Comparison of ENCODE assay signal across 15 cellular contexts in genomic region chr15:31341501-31342195, GRCh38. TPM values are rescaled to one million over a fixed set of nuclear protein-coding genes. Genes with fewer than 3 reads are reported as not detected.
A peak's percentile ranks its signal among the peaks of the same experiment; 100 is the strongest.
DNase-seq lines count a peak whose midpoint lies in the region; ATAC-seq, FAIRE-seq and TF ChIP-seq lines count a peak whose summit lies in the region.
"Had no signal": no experiment of that assay in that cellular context is flagged by ENCODE, and none has a peak within 500 bp of the region (broad histone marks: within the 10 kb centered on the region; RNA-seq: fewer than 3 reads in every experiment).

No MANE protein-coding gene starts in this region.

- no peaks in the 10 kb centered on the region for H3K9me3 Mint-ChIP-seq in CD4-positive, CD25-positive, alpha-beta regulatory T cell
- no peaks in the 10 kb centered on the region for H3K9me3 Mint-ChIP-seq in activated naive CD8-positive, alpha-beta T cell treated with anti-CD3 and anti-CD28 coated beads, Interleukin-2, amount 50 U/mL, for 24 hours
- no peaks in the 10 kb centered on the region for H3K9me3 Mint-ChIP-seq in natural killer cell
- H3K9me3 Mint-ChIP-seq: activated T-cell treated with anti-CD3 and anti-CD28 coated beads, Interleukin-2, amount 50 U/mL, for 4 hours; neural crest cell had no signal

- H3K27ac Mint-ChIP-seq in CD4-positive, CD25-positive, alpha-beta regulatory T cell: peak overlapping the region; percentile 64 to 98 (median 96)
- H3K27ac Mint-ChIP-seq in activated naive CD8-positive, alpha-beta T cell treated with anti-CD3 and anti-CD28 coated beads, Interleukin-2, amount 50 U/mL, for 24 hours: peak overlapping the region; percentile 96
- peak overlapping the region; percentile 88 to 96 for H3K27ac Mint-ChIP-seq in natural killer cell

- H4K20me1 ChIP-seq in KMS-11 (ENCODE audit: insufficient read depth): peaks cover 54% of the 10 kb centered on the region

- H3K4me3 ChIP-seq in CD4-positive, CD25-positive, alpha-beta regulatory T cell (ENCODE audit: low read depth, low read length): peak overlapping the region; percentile 31
- H3K4me3 ChIP-seq in KMS-11 (IDR thresholded peaks at IDR 0.05; ENCODE audit: insufficient read depth, low read depth, low read length): no peak overlapping the region
- H3K4me3 ChIP-seq in prostate gland: no peak overlapping the region

- TF ChIP-seq POLR2A in prostate gland (IDR thresholded peaks at IDR 0.05): no peak

- H3K4me1 ChIP-seq in CD4-positive, CD25-positive, alpha-beta regulatory T cell (ENCODE audit: control insufficient read depth, insufficient read depth, low read length, poor library complexity, severe bottlenecking): peaks cover 100% of the 10 kb centered on the region
- H3K4me1 ChIP-seq in KMS-11 (ENCODE audit: low read depth, poor library complexity, severe bottlenecking) (peaks cover 95% of the 10 kb centered on the region), prostate gland (replicated peaks) (peaks cover 32% of the 10 kb centered on the region)

- WGBS in prostate gland: 92% methylated on average over 4 of the region's 4 CpGs

- no peak for FAIRE-seq in HTR-8/SVneo (lab: Jason Lieb, UNC)
- FAIRE-seq: GM12891 had no signal

- H3K27me3 Mint-ChIP-seq in CD4-positive, CD25-positive, alpha-beta regulatory T cell: no peaks in the 10 kb centered on the region
- no peaks in the 10 kb centered on the region for H3K27me3 Mint-ChIP-seq in activated naive CD8-positive, alpha-beta T cell treated with anti-CD3 and anti-CD28 coated beads, Interleukin-2, amount 50 U/mL, for 24 hours
- H3K27me3 Mint-ChIP-seq in natural killer cell (ENCODE audit: low read depth in 2 of 2): no peaks in the 10 kb centered on the region

- peak overlapping the region; percentile 98 for H3K27ac ChIP-seq in CD4-positive, CD25-positive, alpha-beta regulatory T cell (ENCODE audit: insufficient read depth, low read length, poor library complexity, severe bottlenecking)
- H3K27ac ChIP-seq in KMS-11: peak overlapping the region; percentile 10; the same call in 1 of the 2 replicates
- no peak overlapping the region for H3K27ac ChIP-seq in prostate gland

- H3K9ac ChIP-seq in KMS-11: no peak overlapping the region

- peaks cover 5% of the 10 kb centered on the region for H3K36me3 ChIP-seq in CD4-positive, CD25-positive, alpha-beta regulatory T cell (ENCODE audit: control insufficient read depth, insufficient read depth, low read length)
- H3K36me3 ChIP-seq in KMS-11 (ENCODE audit: insufficient read depth): no peaks in the 10 kb centered on the region
- H3K36me3 ChIP-seq in prostate gland: no peaks in the 10 kb centered on the region

- no peak for DNase-seq in CD4-positive, CD25-positive, alpha-beta regulatory T cell
- no peak for DNase-seq in activated naive CD8-positive, alpha-beta T cell treated with anti-CD3 and anti-CD28 coated beads, Interleukin-2, amount 50 U/mL, for 24 hours
- DNase-seq in natural killer cell (no peak), HTR-8/SVneo (ENCODE audit: insufficient read length, low spot score) (no peak), prostate gland (ENCODE audit: low spot score) (no peak)
- DNase-seq: activated T-cell treated with anti-CD3 and anti-CD28 coated beads, Interleukin-2, amount 50 U/mL, for 4 hours; Calu3; effector CD4-positive, alpha-beta T cell; NCI-H2227 treated with DMSO at 0.1 percent for 48 hours; stimulated activated CD4-positive, alpha-beta T cell treated with anti-CD3 and anti-CD28 coated beads, Interleukin-2, amount 100 ng/mL, for 48 hours had no signal

- no peaks in the 10 kb centered on the region for H3K9me3 ChIP-seq in CD4-positive, CD25-positive, alpha-beta regulatory T cell (ENCODE audit: control insufficient read depth in 2 of 2, low read length in 2 of 2)
- H3K9me3 ChIP-seq in prostate gland: no peaks in the 10 kb centered on the region

- no peak for TF ChIP-seq CTCF in KMS-11 (conservative IDR thresholded peaks at IDR 0.05; ENCODE audit: low read depth, low read length)
- no peak for TF ChIP-seq CTCF in natural killer cell (IDR thresholded peaks at IDR 0.05)
- no peak for TF ChIP-seq CTCF in prostate gland (IDR thresholded peaks at IDR 0.05)

- peaks cover 29 to 100% (median 73%) of the 10 kb centered on the region in 4 donors for H3K4me1 Mint-ChIP-seq in CD4-positive, CD25-positive, alpha-beta regulatory T cell
- H3K4me1 Mint-ChIP-seq in activated naive CD8-positive, alpha-beta T cell treated with anti-CD3 and anti-CD28 coated beads, Interleukin-2, amount 50 U/mL, for 24 hours: peaks cover 94% of the 10 kb centered on the region
- H3K4me1 Mint-ChIP-seq in natural killer cell: peaks cover 93 to 100% of the 10 kb centered on the region in 2 donors

- H3K4me3 Mint-ChIP-seq in CD4-positive, CD25-positive, alpha-beta regulatory T cell: peak overlapping the region; percentile 52 to 97 (median 85)
- peak overlapping the region; percentile 40 for H3K4me3 Mint-ChIP-seq in activated naive CD8-positive, alpha-beta T cell treated with anti-CD3 and anti-CD28 coated beads, Interleukin-2, amount 50 U/mL, for 24 hours
- H3K4me3 Mint-ChIP-seq in natural killer cell: peak overlapping the region; percentile 88
- H3K4me3 Mint-ChIP-seq: neural crest cell had no signal

- peak overlapping the region; percentile 99; the same call in 1 of the 2 replicates for H3K4me2 ChIP-seq in KMS-11

- intact Hi-C loops in natural killer cell (cut with micrococcal nuclease) (loop anchor here (1.0 to 2.0 kb wide), 2 partner anchors 12 to 13 kb away; no protein-coding TSS in a partner anchor), prostate gland (cut with DNase I) (loop anchor here (5.0 kb wide), 1 partner anchor 349 kb away; the partner anchor contains the start of gene MTMR10)

- H3K36me3 Mint-ChIP-seq in CD4-positive, CD25-positive, alpha-beta regulatory T cell: peaks cover 8% of the 10 kb centered on the region
- peaks cover 10% of the 10 kb centered on the region for H3K36me3 Mint-ChIP-seq in activated naive CD8-positive, alpha-beta T cell treated with anti-CD3 and anti-CD28 coated beads, Interleukin-2, amount 50 U/mL, for 24 hours (ENCODE audit: low read depth)
- no peaks in the 10 kb centered on the region for H3K36me3 Mint-ChIP-seq in natural killer cell

- no peaks in the 10 kb centered on the region for H3K27me3 ChIP-seq in CD4-positive, CD25-positive, alpha-beta regulatory T cell (ENCODE audit: control insufficient read depth, insufficient read depth, low read length)
- no peaks in the 10 kb centered on the region for H3K27me3 ChIP-seq in KMS-11 (ENCODE audit: insufficient read depth, low read depth)
- no peaks in the 10 kb centered on the region for H3K27me3 ChIP-seq in prostate gland (replicated peaks; ENCODE audit: insufficient read depth)

- ATAC-seq in CD4-positive, CD25-positive, alpha-beta regulatory T cell (ENCODE audit: low read depth in 2 of 2): no peak
- ATAC-seq in activated naive CD8-positive, alpha-beta T cell treated with anti-CD3 and anti-CD28 coated beads, Interleukin-2, amount 50 U/mL, for 24 hours: no peak
- ATAC-seq in natural killer cell (peak; percentile 48 to 64 (median 62)), HG02981 (IDR thresholded peaks at IDR 0.05; ENCODE audit: unreplicated experiment) (no peak), HG02840 (IDR thresholded peaks at IDR 0.05; ENCODE audit: low FRiP score, unreplicated experiment) (no peak)
- ATAC-seq: activated T-cell treated with anti-CD3 and anti-CD28 coated beads, Interleukin-2, amount 50 U/mL, for 4 hours had no signal

- no peak overlapping the region for H2AFZ ChIP-seq in KMS-11 (ENCODE audit: low read depth)

- H3K79me2 ChIP-seq in KMS-11 (ENCODE audit: insufficient read depth, low read depth): peaks cover 100% of the 10 kb centered on the region

RNA-seq across cellular contexts. Expression of gene KLF13, which starts 15.0 kb away (rescaled TPM):
- total RNA-seq in CD4-positive, CD25-positive, alpha-beta regulatory T cell: 227 TPM
- polyA plus RNA-seq in CD4-positive, CD25-positive, alpha-beta regulatory T cell: 10 to 100 TPM; 36.3 to 52.1 (median 47.7) TPM
- total RNA-seq in natural killer cell (100 to 1,000 TPM; 277 to 328 (median 300) TPM), prostate gland (10 to 100 TPM; 16.6 to 56.5 TPM)

Comparison
In these comparisons a context has a peak if more than half of its experiments do, and no peak if none do; other contexts are left out.
1. ATAC-seq: peak in natural killer cell (3 of 3); none in CD4-positive, CD25-positive, alpha-beta regulatory T cell (0 of 2), activated naive CD8-positive, alpha-beta T cell treated with anti-CD3 and anti-CD28 coated beads, Interleukin-2, amount 50 U/mL, for 24 hours (single experiment), HG02981 (single experiment) and HG02840 (single experiment).
2. H3K27ac ChIP-seq: peak in CD4-positive, CD25-positive, alpha-beta regulatory T cell (single experiment) and KMS-11 (single experiment); none in prostate gland (0 of 2).
3. Peak in every context shown above with its lines, with median percentiles within 50 percentile points of each other: H3K27ac Mint-ChIP-seq and H3K4me3 Mint-ChIP-seq.